16 cellular contexts compared by ENCODE assay signal in genomic region chr6:27834384-27834783, GRCh38.
A peak's percentile ranks its signal among the peaks of the same experiment; 100 is the strongest.
DNase-seq lines count a peak whose midpoint lies in the region; FAIRE-seq and TF ChIP-seq lines count a peak whose summit lies in the region.
"Had no signal": no experiment of that assay in that cellular context is flagged by ENCODE, and none has a peak within 500 bp of the region (broad histone marks: within the 10 kb centered on the region; RNA-seq: fewer than 3 reads in every experiment).

No MANE protein-coding gene starts in this region.

- H3K79me1 ChIP-seq in H1 (ENCODE audit: low read depth, low read length): no peaks in the 10 kb centered on the region

- no peak overlapping the region for H3K27ac Mint-ChIP-seq in Caco-2 (ENCODE audit: unreplicated experiment)

- CTCF ChIA-PET in A673 (lab: Charles Lee) (no interaction called here), Caco-2 (lab: Charles Lee) (interaction anchor here (0.7 kb wide), 1 partner anchor 12 kb away, joined by 3 read pairs; no protein-coding TSS in a partner anchor), H1 (lab: Charles Lee; ENCODE audit: partially characterized antibody) (interaction anchor here (2.1 to 2.2 kb wide), 2 partner anchors 61 kb away, joined by 9 to 16 read pairs; no protein-coding TSS in a partner anchor)

- H2BK12ac ChIP-seq in H1 (ENCODE audit: low read depth, low read length): no peak overlapping the region

- no peak overlapping the region for H2BK5ac ChIP-seq in H1 (ENCODE audit: low read depth, low read length)

- no peak for TF ChIP-seq RAD21 in H1 (IDR thresholded peaks at IDR 0.05 in 1 of 2, conservative IDR thresholded peaks at IDR 0.05 in 1 of 2; ENCODE audit: low read depth in 2 of 2, low read length in 2 of 2)

- H3K36me3 Mint-ChIP-seq in Caco-2 (ENCODE audit: insufficient read depth, unreplicated experiment): peaks cover 42% of the 10 kb centered on the region
- H3K36me3 Mint-ChIP-seq: CD4-positive, alpha-beta memory T cell had no signal

- H2BK15ac ChIP-seq in H1 (ENCODE audit: low read length): no peak overlapping the region

- H3K36me3 ChIP-seq in A673 (ENCODE audit: insufficient read depth, low read length, poor library complexity, severe bottlenecking) (no peaks in the 10 kb centered on the region), Caco-2 (ENCODE audit: control insufficient read depth, insufficient read depth, low read length) (no peaks in the 10 kb centered on the region), SK-N-MC (ENCODE audit: insufficient read depth, low read length) (no peaks in the 10 kb centered on the region), H1 (ENCODE audit: control insufficient read depth in 2 of 4, insufficient read depth in 4 of 4, low read length in 3 of 4) (peaks cover 0 to under 1% (median 0%) of the 10 kb centered on the region in 4 experiments; a peak in 1 of 8 replicates)
- H3K36me3 ChIP-seq: vagina had no signal

- H3K27me3 ChIP-seq in A673 (replicated peaks; ENCODE audit: insufficient read depth, low read depth, low read length, poor library complexity) (no peaks in the 10 kb centered on the region), Caco-2 (replicated peaks; ENCODE audit: control insufficient read depth, insufficient read depth, low read length) (no peaks in the 10 kb centered on the region), H1 (replicated peaks in 1 of 4; ENCODE audit: control insufficient read depth in 3 of 4, extremely low read depth in 1 of 4, insufficient read depth in 3 of 4, low read length in 3 of 4) (no peaks in the 10 kb centered on the region)
- H3K27me3 ChIP-seq: vagina had no signal

- no peak for TF ChIP-seq EP300 in H1 (IDR thresholded peaks at IDR 0.05; ENCODE audit: borderline replicate concordance in 1 of 2, low read depth in 2 of 2, low read length in 2 of 2)

- no peak overlapping the region for H3K14ac ChIP-seq in H1 (ENCODE audit: insufficient read length)

- H3K9me3 Mint-ChIP-seq in Caco-2 (ENCODE audit: unreplicated experiment): no peaks in the 10 kb centered on the region
- H3K9me3 Mint-ChIP-seq: CD4-positive, alpha-beta memory T cell had no signal

- no peak overlapping the region for H2AK5ac ChIP-seq in H1 (ENCODE audit: low read depth, low read length)

- H3K27me3 Mint-ChIP-seq in Caco-2 (ENCODE audit: insufficient read depth, unreplicated experiment): peaks cover 3% of the 10 kb centered on the region
- H3K27me3 Mint-ChIP-seq: CD4-positive, alpha-beta memory T cell; stimulated activated memory B cell treated with anti-CD40 and anti-IgM and Interleukin-4, amounts not matched to agents 10 μg/mL and 1 μg/mL and 100 μg/mL, for 72 hours had no signal

- POLR2A ChIA-PET in A673 (lab: Charles Lee; ENCODE audit: low non-redundant PET) (no interaction called here), Caco-2 (lab: Charles Lee) (interaction anchor here (6.7 to 9.8 kb wide), 2 partner anchors 32 to 59 kb away, joined by 325 to 334 read pairs; a partner anchor contains a TSS), H1 (lab: Charles Lee; ENCODE audit: partially characterized antibody) (interaction anchor here (0.9 to 15.8 kb wide), 15 partner anchors 13 to 1802 kb away, joined by 3 to 2035 read pairs (median 35); a partner anchor contains a TSS)

- H4K5ac ChIP-seq in H1 (ENCODE audit: insufficient read length, low read depth, low read length): no peak overlapping the region

- no peaks in the 10 kb centered on the region for H3K9me3 ChIP-seq in A673 (ENCODE audit: low read depth, low read length, poor library complexity, severe bottlenecking)
- H3K9me3 ChIP-seq in Caco-2: no peaks in the 10 kb centered on the region
- no peaks in the 10 kb centered on the region for H3K9me3 ChIP-seq in SK-N-MC (ENCODE audit: low read depth, low read length)
- 0 out of 4 replicates have a peak, but pooled peaks cover 0 to under 1% of the 10 kb centered on the region in 2 experiments for H3K9me3 ChIP-seq in H1 (ENCODE audit: insufficient read depth in 2 of 2, low read depth in 1 of 2, low read length in 1 of 2)
- H3K9me3 ChIP-seq: vagina had no signal

- intact Hi-C loops in A673 (cut with micrococcal nuclease; ENCODE audit: unreplicated experiment): no loop called here
- intact Hi-C loops in Caco-2 (cut with micrococcal nuclease; ENCODE audit: unreplicated experiment): loop anchor here (10.0 kb wide), 2 partner anchors 1560 to 1810 kb away; a partner anchor contains a TSS

- peak overlapping the region; percentile 73 for H3K4ac ChIP-seq in H1 (replicated peaks; ENCODE audit: insufficient read length, low read depth, low read length)

- BruUV-seq in A673 (replicated peaks; lab: Mats Ljungman, UMichigan) (no TSS peak), Caco-2 (replicated peaks; lab: Mats Ljungman, UMichigan) (no TSS peak)

- TF ChIP-seq POLR2A in H1 (IDR thresholded peaks at IDR 0.05; ENCODE audit: control extremely low read depth in 1 of 2, low read depth in 2 of 2, low read length in 2 of 2): no peak

- H2BK20ac ChIP-seq in H1 (ENCODE audit: low read length): 0 out of 2 replicates have a peak overlapping the region, but pooled peaks have one; percentile 41

- no peak overlapping the region for H3K9ac ChIP-seq in SK-N-MC (ENCODE audit: insufficient read length)
- H3K9ac ChIP-seq in H1 (replicated peaks in 1 of 4; ENCODE audit: extremely low read depth in 1 of 4, low read depth in 3 of 4, low read length in 3 of 4): no peak overlapping the region

- H4K8ac ChIP-seq in H1 (ENCODE audit: extremely low read depth, insufficient read depth, low read length): no peak overlapping the region

- H2AFZ ChIP-seq in H1 (ENCODE audit: low read length): no peak overlapping the region

- H3K18ac ChIP-seq in H1 (ENCODE audit: extremely low read depth, low read length): no peak overlapping the region

- peak overlapping the region; percentile 8 for H3K4me3 Mint-ChIP-seq in Caco-2 (ENCODE audit: unreplicated experiment)

- peaks cover 16% of the 10 kb centered on the region for H3K23me2 ChIP-seq in H1 (ENCODE audit: low read depth, low read length)

- TF ChIP-seq CTCF in A673 (conservative IDR thresholded peaks at IDR 0.05; ENCODE audit: low read depth, low read length): no peak
- TF ChIP-seq CTCF in Caco-2 (IDR thresholded peaks at IDR 0.05; ENCODE audit: insufficient read depth in 1 of 2, low read depth in 1 of 2, low read length in 1 of 2, severe bottlenecking in 1 of 2, unreplicated experiment in 1 of 2): no peak
- no peak for TF ChIP-seq CTCF in H1 (IDR thresholded peaks at IDR 0.05; ENCODE audit: control extremely low read depth in 1 of 3, insufficient read depth in 1 of 3, low read depth in 1 of 3, low read length in 3 of 3)

- no peak overlapping the region for H3K4me2 ChIP-seq in H1 (ENCODE audit: insufficient read depth in 1 of 2, low read depth in 2 of 2, low read length in 2 of 2)

- peaks cover 0 to 12% of the 10 kb centered on the region in 2 experiments; a peak in 2 of 4 replicates for H3K79me2 ChIP-seq in H1 (ENCODE audit: control insufficient read depth in 1 of 2, insufficient read depth in 2 of 2, low read length in 2 of 2)

- no peak overlapping the region for H3K4me3 ChIP-seq in A673 (ENCODE audit: low read depth, low read length, poor library complexity, severe bottlenecking)
- no peak overlapping the region for H3K4me3 ChIP-seq in Caco-2 (ENCODE audit: low read depth, low read length)
- H3K4me3 ChIP-seq in SK-N-MC: no peak overlapping the region
- no peak overlapping the region for H3K4me3 ChIP-seq in H1 (ENCODE audit: extremely low read depth in 1 of 4, insufficient read depth in 2 of 4, low read depth in 3 of 4, low read length in 4 of 4)
- H3K4me3 ChIP-seq: vagina had no signal

- H3K4me1 Mint-ChIP-seq in Caco-2 (ENCODE audit: low read depth, unreplicated experiment): peaks cover 15% of the 10 kb centered on the region

- H3K4me1 ChIP-seq in A673 (ENCODE audit: insufficient read depth, low read length, poor library complexity, severe bottlenecking): peaks cover 8% of the 10 kb centered on the region
- H3K4me1 ChIP-seq in Caco-2: peaks cover 14% of the 10 kb centered on the region; the same call in 1 of the 2 replicates
- H3K4me1 ChIP-seq in H1 (replicated peaks in 1 of 4; ENCODE audit: control insufficient read depth in 3 of 4, insufficient read depth in 4 of 4, low read length in 3 of 4): peaks cover 0 to 5% (median 2%) of the 10 kb centered on the region in 4 experiments; a peak in 1 of 7 replicates

- no peak overlapping the region for H3K23ac ChIP-seq in H1 (ENCODE audit: insufficient read length)

- H4K20me1 ChIP-seq in H1 (replicated peaks in 1 of 2; ENCODE audit: control insufficient read depth in 1 of 2, insufficient read depth in 2 of 2, low read length in 2 of 2): no peaks in the 10 kb centered on the region

- H3K56ac ChIP-seq in H1 (replicated peaks; ENCODE audit: insufficient read length, low read depth, low read length): no peak overlapping the region

- peak overlapping the region; percentile 30 for H4K91ac ChIP-seq in H1 (replicated peaks; ENCODE audit: insufficient read length, low read length)

- FAIRE-seq in H1 (lab: Jason Lieb, UNC): no peak
- FAIRE-seq: G401.6, HTR-8/SVneo had no signal

- DNase-seq in A673 (ENCODE audit: low spot score) (no peak), Caco-2 (no peak), SK-N-MC (ENCODE audit: low read depth, low spot score) (no peak), H1 (ENCODE audit: low read depth in 1 of 2, low spot score in 2 of 2) (no peak), SKM-1 (lab: John Stamatoyannopoulos, UW; ENCODE audit: unreplicated experiment) (no peak), ureter (ENCODE audit: low spot score) (no peak), amniotic stem cell (lab: John Stamatoyannopoulos, UW) (no peak)
- no peak for DNase-seq in activated CD4-positive, CD25-positive, alpha-beta regulatory T cell (lab: John Stamatoyannopoulos, UW)
- DNase-seq: CD4-positive, alpha-beta memory T cell; NCI-H1092; stimulated activated CD4-positive, alpha-beta T cell treated with anti-CD3 and anti-CD28 coated beads, Interleukin-4, amount 100 ng/mL, for 4 hours; T-helper 9 cell had no signal

- H3K27ac ChIP-seq in A673 (ENCODE audit: low read depth, low read length, poor library complexity, severe bottlenecking) (peak overlapping the region; percentile 56), SK-N-MC (peak overlapping the region; percentile 65), H1 (ENCODE audit: low read depth, low read length) (no peak overlapping the region)
- H3K27ac ChIP-seq: vagina had no signal

- WGBS in H1 (ENCODE audit: extremely low coverage in 1 of 2, insufficient coverage in 1 of 2, insufficient read length in 1 of 2, insufficient replicate concordance in 2 of 2, low coverage in 1 of 2, low lambda C conversion rate in 2 of 2, missing lambda C conversion rate in 1 of 2), 2 experiments: 88% methylated on average over 1 of the region's 1 CpG; no CpG with 5 or more reads in 1 of the 2 experiments

- H2BK120ac ChIP-seq in H1 (replicated peaks; ENCODE audit: low read depth, low read length): peak overlapping the region; percentile 85

TF ChIP-seq in H1, 55 proteins besides CTCF, POLR2A, EP300 and RAD21 (continues in another document):
- no peak for TF ChIP-seq CHD2 (IDR thresholded peaks at IDR 0.05; ENCODE audit: low read length)
- no peak for TF ChIP-seq SP2 (IDR thresholded peaks at IDR 0.05; ENCODE audit: low read length)
- TF ChIP-seq KDM1A (IDR thresholded peaks at IDR 0.05; ENCODE audit: borderline replicate concordance, low read length): no peak
- TF ChIP-seq BRCA1 (IDR thresholded peaks at IDR 0.05; ENCODE audit: low read depth, low read length): no peak
